Comparison of ENCODE assay signal across 13 cellular contexts in genomic region chr1:235902638-235903542, GRCh38. TPM values are rescaled to one million over a fixed set of nuclear protein-coding genes. Genes with fewer than 3 reads are reported as not detected.
DNase-seq lines count a peak whose midpoint lies in the region; ATAC-seq and TF ChIP-seq lines count a peak whose summit lies in the region.
"Had no signal": no experiment of that assay in that cellular context is flagged by ENCODE, and none has a peak within 500 bp of the region (broad histone marks: within the 10 kb centered on the region; RNA-seq: fewer than 3 reads in every experiment).

No MANE protein-coding gene starts in this region.

- CTCF ChIA-PET in HCT116 (lab: Charles Lee) = no interaction called here

- DNase-seq in A172 (ENCODE audit: low spot score) (peak; percentile 98), HCT116 (ENCODE audit: low read depth, low spot score) (peak; percentile 79), SW 1271 (lab: John Stamatoyannopoulos, UW) (peak; percentile 7 to 77), hepatocyte (ENCODE audit: low spot score) (peak; percentile 36), NCI-H1048 (lab: John Stamatoyannopoulos, UW) (no peak), SIG-M5 treated with dmso at 0.1 percent for 504 hours (lab: John Stamatoyannopoulos, UW; ENCODE audit: unreplicated experiment) (no peak)
- DNase-seq: activated CD8-positive, alpha-beta memory T cell treated with anti-CD3 and anti-CD28 coated beads, Interleukin-2, amount 50 U/mL, for 48 hours; BE2C; Right ventricle myocardium superior; stimulated activated CD8-positive, alpha-beta memory T cell treated with anti-CD3 and anti-CD28 coated beads, Interleukin-4, amount 100 ng/mL, for 48 hours had no signal

- H3K4me2 ChIP-seq in HCT116 (ENCODE audit: low read length) = peak overlapping the region; percentile 73
- no peak overlapping the region for H3K4me2 ChIP-seq in hepatocyte

- H3K9me3 ChIP-seq in HCT116 (ENCODE audit: control insufficient read depth in 1 of 2, insufficient read depth in 1 of 2, low read depth in 1 of 2, low read length in 2 of 2) (no peaks in the 10 kb centered on the region), hepatocyte (ENCODE audit: low read depth) (no peaks in the 10 kb centered on the region)
- H3K9me3 ChIP-seq: BE2C had no signal

- peaks cover 15 to 37% of the 10 kb centered on the region in 2 experiments for H3K4me1 ChIP-seq in HCT116 (ENCODE audit: control insufficient read depth in 1 of 2, insufficient read depth in 2 of 2, low read length in 2 of 2)
- peaks cover 6% of the 10 kb centered on the region for H3K4me1 ChIP-seq in hepatocyte (ENCODE audit: insufficient read depth)

- H3K27ac ChIP-seq in HCT116 (ENCODE audit: low read depth, low read length) = peak overlapping the region; percentile 81
- no peak overlapping the region for H3K27ac ChIP-seq in hepatocyte
- H3K27ac ChIP-seq: coronary artery had no signal

- peak overlapping the region; percentile 3 to 39 for H3K4me3 ChIP-seq in HCT116 (replicated peaks in 1 of 2; ENCODE audit: low read depth in 1 of 2, low read length in 2 of 2)
- no peak overlapping the region for H3K4me3 ChIP-seq in hepatocyte
- H3K4me3 ChIP-seq: coronary artery had no signal

- intact Hi-C loops in HCT116 (cut with micrococcal nuclease) = no loop called here

- no peak for TF ChIP-seq POLR2A in HCT116 (IDR thresholded peaks at IDR 0.05; ENCODE audit: borderline replicate concordance, extremely low read depth, insufficient read depth, insufficient read length)

- H3K79me2 ChIP-seq in HCT116 (ENCODE audit: insufficient read depth, low read length) = no peaks in the 10 kb centered on the region
- H3K79me2 ChIP-seq in hepatocyte = no peaks in the 10 kb centered on the region

- TSS peak; percentile 73 for BruUV-seq in HCT116 (replicated peaks; lab: Mats Ljungman, UMichigan)

- TF ChIP-seq RAD21 in HCT116 (IDR thresholded peaks at IDR 0.05; ENCODE audit: low read depth) = peak; percentile 35

- peak overlapping the region; percentile 87 for H2AFZ ChIP-seq in HCT116 (ENCODE audit: low read depth, low read length, poor library complexity, severe bottlenecking)
- H2AFZ ChIP-seq in hepatocyte = no peak overlapping the region

- RAD21 ChIA-PET in HCT116 (lab: Charles Lee; ENCODE audit: low non-redundant PET in 1 of 2, low total read pairs in 2 of 2, uncharacterized antibody in 2 of 2, unreplicated experiment in 2 of 2) = no interaction called here

- H3K27me3 ChIP-seq in HCT116 (ENCODE audit: insufficient read depth, low read length) = no peaks in the 10 kb centered on the region
- no peaks in the 10 kb centered on the region for H3K27me3 ChIP-seq in hepatocyte
- H3K27me3 ChIP-seq: BE2C had no signal

- H3K9ac ChIP-seq in HCT116 (ENCODE audit: low read length) = peak overlapping the region; percentile 54

- H4K20me1 ChIP-seq in HCT116 (ENCODE audit: insufficient read depth) (no peaks in the 10 kb centered on the region), hepatocyte (ENCODE audit: insufficient read depth, poor library complexity, severe bottlenecking) (no peaks in the 10 kb centered on the region)

- peak; percentile 84 for ATAC-seq in HCT116
- ATAC-seq in HG03139 (IDR thresholded peaks at IDR 0.05; ENCODE audit: unreplicated experiment) = no peak
- no peak for ATAC-seq in GM19452 (IDR thresholded peaks at IDR 0.05; ENCODE audit: unreplicated experiment)

- no peaks in the 10 kb centered on the region for H3K36me3 ChIP-seq in HCT116 (ENCODE audit: control insufficient read depth in 1 of 2, insufficient read depth in 2 of 2, low read length in 2 of 2)
- H3K36me3 ChIP-seq in hepatocyte (replicated peaks; ENCODE audit: insufficient read depth, low read depth) = no peaks in the 10 kb centered on the region
- H3K36me3 ChIP-seq: BE2C had no signal

- TF ChIP-seq CTCF in HCT116 (IDR thresholded peaks at IDR 0.05 in 2 of 3, conservative IDR thresholded peaks at IDR 0.05 in 1 of 3; ENCODE audit: borderline replicate concordance in 1 of 3, insufficient read depth in 1 of 3, low read depth in 2 of 3, low read length in 2 of 3) (no peak), hepatocyte (IDR thresholded peaks at IDR 0.05; ENCODE audit: poor library complexity) (no peak)

- POLR2A ChIA-PET in HCT116 (lab: Charles Lee) = no interaction called here

- H3K9me2 ChIP-seq in HCT116 (ENCODE audit: insufficient read depth) (no peaks in the 10 kb centered on the region), hepatocyte (replicated peaks; ENCODE audit: insufficient read depth) (no peaks in the 10 kb centered on the region)

- WGBS in hepatocyte (ENCODE audit: low lambda C conversion rate, missing lambda C conversion rate) = 67% methylated on average over 7 of the region's 7 CpGs

TF ChIP-seq in HCT116, 20 proteins besides CTCF, POLR2A, EP300 and RAD21 (continues in another document):
- peak; percentile 56; the same call in 1 of the 2 replicates for TF ChIP-seq SRF (IDR thresholded peaks at IDR 0.05; ENCODE audit: low read depth)
- peak; percentile 85 for TF ChIP-seq YY1 (IDR thresholded peaks at IDR 0.05; ENCODE audit: extremely low read depth, insufficient replicate concordance, low read depth, low read length)
- TF ChIP-seq ELF1 (IDR thresholded peaks at IDR 0.05; ENCODE audit: borderline replicate concordance, low read depth) = no peak
- no peak for TF ChIP-seq ZNF274 (IDR thresholded peaks at IDR 0.05; ENCODE audit: low read depth, low read length)
- TF ChIP-seq EGR1 (IDR thresholded peaks at IDR 0.05; ENCODE audit: low read depth) = no peak; the same call in 1 of the 2 replicates
- TF ChIP-seq ZFX (IDR thresholded peaks at IDR 0.05) = 0 out of 2 replicates have a peak, but pooled peaks have one; percentile 17
- TF ChIP-seq CBX3 (IDR thresholded peaks at IDR 0.05; ENCODE audit: low read depth) = peak; percentile 83
- peak; percentile 77 for TF ChIP-seq TCF7L2 (IDR thresholded peaks at IDR 0.05; ENCODE audit: borderline replicate concordance, extremely low read depth, insufficient read depth, insufficient read length)
- TF ChIP-seq, protein P1, sequence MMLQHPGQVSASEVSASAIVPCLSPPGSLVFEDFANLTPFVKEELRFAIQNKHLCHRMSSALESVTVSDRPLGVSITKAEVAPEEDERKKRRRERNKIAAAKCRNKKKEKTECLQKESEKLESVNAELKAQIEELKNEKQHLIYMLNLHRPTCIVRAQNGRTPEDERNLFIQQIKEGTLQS (IDR thresholded peaks at IDR 0.05) = no peak
- TF ChIP-seq POLR2AphosphoS5 (IDR thresholded peaks at IDR 0.05; ENCODE audit: low read depth, low read length) = peak; percentile 54; the same call in 1 of the 2 replicates
- TF ChIP-seq JUND (IDR thresholded peaks at IDR 0.05) = peak; percentile 89
- TF ChIP-seq EZH2 (IDR thresholded peaks at IDR 0.05) = no peak
- TF ChIP-seq, protein P2, sequence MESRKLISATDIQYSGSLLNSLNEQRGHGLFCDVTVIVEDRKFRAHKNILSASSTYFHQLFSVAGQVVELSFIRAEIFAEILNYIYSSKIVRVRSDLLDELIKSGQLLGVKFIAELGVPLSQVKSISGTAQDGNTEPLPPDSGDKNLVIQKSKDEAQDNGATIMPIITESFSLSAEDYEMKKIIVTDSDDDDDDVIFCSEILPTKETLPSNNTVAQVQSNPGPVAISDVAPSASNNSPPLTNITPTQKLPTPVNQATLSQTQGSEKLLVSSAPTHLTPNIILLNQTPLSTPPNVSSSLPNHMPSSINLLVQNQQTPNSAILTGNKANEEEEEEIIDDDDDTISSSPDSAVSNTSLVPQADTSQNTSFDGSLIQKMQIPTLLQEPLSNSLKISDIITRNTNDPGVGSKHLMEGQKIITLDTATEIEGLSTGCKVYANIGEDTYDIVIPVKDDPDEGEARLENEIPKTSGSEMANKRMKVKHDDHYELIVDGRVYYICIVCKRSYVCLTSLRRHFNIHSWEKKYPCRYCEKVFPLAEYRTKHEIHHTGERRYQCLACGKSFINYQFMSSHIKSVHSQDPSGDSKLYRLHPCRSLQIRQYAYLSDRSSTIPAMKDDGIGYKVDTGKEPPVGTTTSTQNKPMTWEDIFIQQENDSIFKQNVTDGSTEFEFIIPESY (IDR thresholded peaks at IDR 0.05; ENCODE audit: extremely low read depth, insufficient replicate concordance, low read length) = no peak
- peak; percentile 75 for TF ChIP-seq SP1 (IDR thresholded peaks at IDR 0.05; ENCODE audit: low read depth)
- peak; percentile 78 for TF ChIP-seq FOSL1 (IDR thresholded peaks at IDR 0.05; ENCODE audit: low read depth)
- no peak for TF ChIP-seq EZH2phosphoT487 (IDR thresholded peaks at IDR 0.05; ENCODE audit: borderline replicate concordance)
- TF ChIP-seq CEBPB (IDR thresholded peaks at IDR 0.05; ENCODE audit: low read depth) = peak; percentile 60; the same call in 1 of the 2 replicates
- TF ChIP-seq, protein P3, sequence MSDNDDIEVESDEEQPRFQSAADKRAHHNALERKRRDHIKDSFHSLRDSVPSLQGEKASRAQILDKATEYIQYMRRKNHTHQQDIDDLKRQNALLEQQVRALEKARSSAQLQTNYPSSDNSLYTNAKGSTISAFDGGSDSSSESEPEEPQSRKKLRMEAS (IDR thresholded peaks at IDR 0.05) = peak; percentile 67

RNA-seq across cellular contexts. Expression of gene LYST, which starts 36.2 kb away (rescaled TPM):
- total RNA-seq in A172 (2014; rRNA removed; shearing (Covaris generic)) = 17.6 and 32.8 TPM in 2 replicates
- total RNA-seq in HCT116 (2021; ENCODE audit: unreplicated experiment) (6.6 TPM), hepatocyte (6.1 and 6.2 TPM in 2 replicates)
- 2.4 and 2.6 TPM in 2 replicates for polyA plus RNA-seq in HCT116 (2012)
- polyA plus RNA-seq in hepatocyte = 3.0 and 3.5 TPM in 2 replicates

Comparison
In these comparisons a context has a peak if more than half of its experiments do, and no peak if none do; other contexts are left out.
1. DNase-seq: peak in A172 (single experiment), HCT116 (single experiment), SW 1271 (2 of 2) and hepatocyte (single experiment); none in NCI-H1048 (single experiment) and SIG-M5 treated with dmso at 0.1 percent for 504 hours (single experiment).